Comparison of ENCODE assay signal across 16 cellular contexts in the genomic region with DNA sequence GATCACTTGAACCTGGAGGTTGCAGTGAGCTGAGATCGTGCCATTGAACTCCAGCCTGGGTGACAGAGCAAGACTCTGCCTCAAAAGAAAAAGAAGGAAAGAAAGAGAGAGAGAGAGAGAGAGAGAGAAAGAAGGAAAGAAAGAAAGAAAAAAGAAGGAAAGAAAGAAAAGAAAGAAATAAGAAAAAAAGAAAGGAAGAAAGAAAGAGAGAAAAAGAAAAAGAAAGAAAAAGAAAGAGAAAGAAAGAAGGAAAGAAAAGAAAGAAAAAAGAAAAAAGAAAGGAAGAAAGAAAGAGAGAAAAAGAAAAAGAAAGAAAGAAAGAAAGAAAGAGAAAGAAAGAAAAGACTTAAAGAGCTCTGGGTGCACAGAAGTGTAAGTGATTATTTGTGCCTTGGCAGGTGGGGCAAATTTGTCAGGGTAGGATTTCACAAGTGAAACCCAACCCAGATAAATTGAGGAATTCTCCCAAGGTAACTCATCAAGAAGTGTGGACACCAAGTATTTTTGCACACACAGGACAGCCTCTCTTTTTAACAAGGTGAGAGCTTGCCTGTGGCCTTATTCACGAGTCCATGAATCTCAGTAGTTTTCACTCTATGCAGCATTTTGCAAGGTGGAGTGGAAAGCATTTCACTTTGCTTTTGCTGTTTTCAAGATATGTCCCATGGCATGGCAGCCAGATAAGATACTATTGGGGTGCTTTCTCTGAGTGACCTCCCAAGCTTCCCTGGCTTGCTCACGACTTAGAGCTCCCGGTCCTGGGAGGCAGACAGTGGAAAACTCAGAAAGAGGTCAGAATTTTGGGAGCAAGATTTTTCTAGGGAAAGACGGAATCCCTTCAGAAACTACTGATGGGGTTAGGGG. TPM values are rescaled to one million over a fixed set of nuclear protein-coding genes. Genes with fewer than 3 reads are reported as not detected.
DNase-seq lines count a peak whose midpoint lies in the region; ATAC-seq, FAIRE-seq and TF ChIP-seq lines count a peak whose summit lies in the region.
"Had no signal": no experiment of that assay in that cellular context is flagged by ENCODE, and none has a peak within 500 bp of the region (broad histone marks: within the 10 kb centered on the region; RNA-seq: fewer than 3 reads in every experiment).

No MANE protein-coding gene starts in this region.

- no peak overlapping the region for H3K4me2 ChIP-seq in neural progenitor cell

- peaks cover 4% of the 10 kb centered on the region for H3K9me3 Mint-ChIP-seq in neural progenitor cell
- no peaks in the 10 kb centered on the region for H3K9me3 Mint-ChIP-seq in stimulated activated naive CD8-positive, alpha-beta T cell treated with anti-CD3 and anti-CD28 coated beads, Interleukin-15, amount 100 ng/mL, for 72 hours
- H3K9me3 Mint-ChIP-seq: activated CD4-positive, alpha-beta memory T cell treated with anti-CD3 and anti-CD28 coated beads for 36 hours; activated T-helper 1 cell treated with anti-CD3 and anti-CD28 coated beads, Interleukin-12 subunit alpha, Interleukin-12 subunit beta, Interleukin-2, Interleukin-4 antibody, amounts not matched to agents 30 ng/mL and 10 ng/mL and 1 ng/mL, durations not matched to agents 14 hours and 24 hours and 36 hours; memory B cell; nephron had no signal

- no peak overlapping the region for H3K27ac Mint-ChIP-seq in neural progenitor cell
- H3K27ac Mint-ChIP-seq in stimulated activated naive CD8-positive, alpha-beta T cell treated with anti-CD3 and anti-CD28 coated beads, Interleukin-15, amount 100 ng/mL, for 72 hours: peak overlapping the region in 1 of 2 donors; percentile 26
- H3K27ac Mint-ChIP-seq: activated CD4-positive, alpha-beta memory T cell treated with anti-CD3 and anti-CD28 coated beads for 36 hours; activated T-helper 1 cell treated with anti-CD3 and anti-CD28 coated beads, Interleukin-12 subunit alpha, Interleukin-12 subunit beta, Interleukin-2, Interleukin-4 antibody, amounts not matched to agents 30 ng/mL and 10 ng/mL and 1 ng/mL, durations not matched to agents 14 hours and 24 hours and 36 hours; memory B cell; nephron had no signal

- H3K36me3 ChIP-seq in bronchial epithelial cell (ENCODE audit: control insufficient read depth, insufficient read depth, low read length) (no peaks in the 10 kb centered on the region), neural progenitor cell (no peaks in the 10 kb centered on the region)
- H3K36me3 ChIP-seq: BE2C, heart right ventricle, upper lobe of left lung had no signal

- peak overlapping the region; percentile 94 for H2AFZ ChIP-seq in neural progenitor cell (replicated peaks)

- H3K27ac ChIP-seq in neural progenitor cell: no peak overlapping the region
- H3K27ac ChIP-seq: heart right ventricle, upper lobe of left lung had no signal

- H3F3A ChIP-seq in neural progenitor cell (ENCODE audit: low read depth): no peaks in the 10 kb centered on the region

- peak; percentile 99 for FAIRE-seq in bronchial epithelial cell (lab: Jason Lieb, UNC)

- no peak for DNase-seq in bronchial epithelial cell (ENCODE audit: low read depth)
- DNase-seq in neural progenitor cell (ENCODE audit: low spot score): no peak
- DNase-seq in NCI-H345 (lab: John Stamatoyannopoulos, UW): no peak
- no peak for DNase-seq in NCI-H524 (lab: John Stamatoyannopoulos, UW)
- DNase-seq in GOT3 (lab: John Stamatoyannopoulos, UW): no peak
- no peak for DNase-seq in stimulated activated naive CD8-positive, alpha-beta T cell treated with anti-CD3 and anti-CD28 coated beads, Interleukin-15, amount 100 ng/mL, for 72 hours
- DNase-seq: stimulated activated naive CD4-positive, alpha-beta T cell treated with Interleukin-2 at 50 U/mL for 16 hours; upper lobe of left lung had no signal

- H3K79me2 ChIP-seq in neural progenitor cell (ENCODE audit: low read depth): no peaks in the 10 kb centered on the region

- no peaks in the 10 kb centered on the region for H3K36me3 Mint-ChIP-seq in neural progenitor cell
- H3K36me3 Mint-ChIP-seq: activated CD4-positive, alpha-beta memory T cell treated with anti-CD3 and anti-CD28 coated beads for 36 hours; memory B cell had no signal

- H3K4me1 ChIP-seq in neural progenitor cell: no peaks in the 10 kb centered on the region
- H3K4me1 ChIP-seq: upper lobe of left lung had no signal

- TF ChIP-seq CTCF in bronchial epithelial cell (IDR thresholded peaks at IDR 0.05; ENCODE audit: insufficient read depth, low read length, severe bottlenecking) (no peak), neural progenitor cell (IDR thresholded peaks at IDR 0.05) (no peak)

- H3K4me1 Mint-ChIP-seq in neural progenitor cell: peaks cover 4% of the 10 kb centered on the region
- H3K4me1 Mint-ChIP-seq in stimulated activated naive CD8-positive, alpha-beta T cell treated with anti-CD3 and anti-CD28 coated beads, Interleukin-15, amount 100 ng/mL, for 72 hours: no peaks in the 10 kb centered on the region
- H3K4me1 Mint-ChIP-seq: nephron had no signal

- H3K27me3 ChIP-seq in bronchial epithelial cell (ENCODE audit: control insufficient read depth, insufficient read depth, low read length): no peaks in the 10 kb centered on the region
- no peaks in the 10 kb centered on the region for H3K27me3 ChIP-seq in neural progenitor cell
- H3K27me3 ChIP-seq: heart right ventricle, upper lobe of left lung had no signal

- no peaks in the 10 kb centered on the region for H3K9me3 ChIP-seq in neural progenitor cell (ENCODE audit: low read depth)
- H3K9me3 ChIP-seq: BE2C, heart right ventricle, upper lobe of left lung had no signal

- H3K4me3 ChIP-seq in bronchial epithelial cell (ENCODE audit: low read depth, low read length) (no peak overlapping the region), neural progenitor cell (no peak overlapping the region)
- H3K4me3 ChIP-seq: heart right ventricle, upper lobe of left lung had no signal

- peaks cover 3% of the 10 kb centered on the region for H3K27me3 Mint-ChIP-seq in neural progenitor cell (ENCODE audit: insufficient read depth, low read depth)
- peaks cover 5% of the 10 kb centered on the region for H3K27me3 Mint-ChIP-seq in stimulated activated naive CD8-positive, alpha-beta T cell treated with anti-CD3 and anti-CD28 coated beads, Interleukin-15, amount 100 ng/mL, for 72 hours

- no peak overlapping the region for H3K9ac ChIP-seq in neural progenitor cell

- no peaks in the 10 kb centered on the region for H4K20me1 ChIP-seq in neural progenitor cell (ENCODE audit: low read depth)

- ATAC-seq in GM18907 (IDR thresholded peaks at IDR 0.05; ENCODE audit: unreplicated experiment) (peak; percentile 11), HG02798 (IDR thresholded peaks at IDR 0.05; ENCODE audit: poor library complexity, unreplicated experiment) (peak; percentile 13)
- ATAC-seq in stimulated activated naive CD8-positive, alpha-beta T cell treated with anti-CD3 and anti-CD28 coated beads, Interleukin-15, amount 100 ng/mL, for 72 hours: no peak

- no peak overlapping the region for H3K4me3 Mint-ChIP-seq in neural progenitor cell
- H3K4me3 Mint-ChIP-seq in stimulated activated naive CD8-positive, alpha-beta T cell treated with anti-CD3 and anti-CD28 coated beads, Interleukin-15, amount 100 ng/mL, for 72 hours: no peak overlapping the region
- H3K4me3 Mint-ChIP-seq: activated CD4-positive, alpha-beta memory T cell treated with anti-CD3 and anti-CD28 coated beads for 36 hours; activated T-helper 1 cell treated with anti-CD3 and anti-CD28 coated beads, Interleukin-12 subunit alpha, Interleukin-12 subunit beta, Interleukin-2, Interleukin-4 antibody, amounts not matched to agents 30 ng/mL and 10 ng/mL and 1 ng/mL, durations not matched to agents 14 hours and 24 hours and 36 hours; memory B cell; nephron had no signal

RNA-seq across cellular contexts. Expression of gene C9orf153, which starts 57.8 kb away (rescaled TPM):
- 0.26 TPM in 2 replicates for total RNA-seq in bronchial epithelial cell
- total RNA-seq in neural progenitor cell (ENCODE audit: low replicate concordance): 0.25 TPM in 1 of 2 replicates, not detected in the other
